Comparison of ENCODE assay signal across 8 cellular contexts in the genomic region with DNA sequence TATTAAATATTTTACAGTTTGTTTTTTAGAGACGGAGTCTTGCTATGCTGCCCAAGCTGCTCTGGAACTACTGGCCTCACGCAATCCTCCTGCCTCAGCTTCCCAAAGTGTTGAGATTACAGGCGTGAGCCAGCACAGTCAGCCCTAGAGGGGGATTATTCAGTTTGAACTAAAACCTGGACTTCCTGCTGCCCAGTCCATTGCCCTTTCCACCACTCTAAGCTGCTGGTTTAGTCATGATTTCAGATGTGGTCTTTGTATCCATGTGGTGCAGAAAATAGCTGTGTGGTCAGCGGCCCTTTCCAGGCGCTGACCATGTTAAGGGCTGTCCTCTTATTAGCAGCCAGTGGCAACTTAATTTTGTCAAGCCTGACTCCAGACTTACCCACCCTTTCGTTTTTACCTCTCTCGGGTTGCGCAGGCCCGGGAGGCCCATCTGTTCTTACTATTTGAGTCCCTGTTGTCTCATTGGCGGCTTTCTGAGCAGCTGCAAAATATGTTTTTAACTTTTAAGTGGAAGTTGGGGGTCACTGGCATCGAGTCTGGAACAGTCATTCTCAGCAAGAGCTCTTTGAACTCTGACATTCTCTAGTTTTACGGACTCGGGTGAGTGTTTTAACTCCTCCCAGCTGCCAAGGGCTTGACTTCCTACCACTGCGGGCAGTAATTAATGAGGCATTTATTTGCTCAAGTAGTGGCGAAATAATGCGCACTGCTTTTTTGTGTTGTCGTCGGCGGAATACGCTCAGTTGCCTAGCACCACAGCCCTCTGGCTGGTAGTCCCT. TPM values are rescaled to one million over a fixed set of nuclear protein-coding genes. Genes with fewer than 3 reads are reported as not detected.
DNase-seq lines count a peak whose midpoint lies in the region; ATAC-seq, FAIRE-seq and TF ChIP-seq lines count a peak whose summit lies in the region.

No MANE protein-coding gene starts in this region.

- peaks cover 10 to 27% (median 21%) of the 10 kb centered on the region in 11 experiments; a peak in 20 of 22 replicates for H4K20me1 ChIP-seq in BLaER1 treated with 17β-estradiol and CSF1 and Interleukin-3, amounts not matched to agents 10 nM and 100 nM

- H3K27me3 ChIP-seq in BLaER1 treated with 17β-estradiol and CSF1 and Interleukin-3, amounts not matched to agents 10 nM and 100 nM = peaks cover 9 to 73% (median 50%) of the 10 kb centered on the region in 11 experiments
- no peaks in the 10 kb centered on the region for H3K27me3 ChIP-seq in heart left ventricle

- TF ChIP-seq CTCF in heart left ventricle (IDR thresholded peaks at IDR 0.05) = no peak

- H3K36me3 ChIP-seq in BLaER1 treated with 17β-estradiol and CSF1 and Interleukin-3, amounts not matched to agents 10 nM and 100 nM = no peaks in the 10 kb centered on the region
- no peaks in the 10 kb centered on the region for H3K36me3 ChIP-seq in heart left ventricle

- H3K9me3 Mint-ChIP-seq in activated naive CD4-positive, alpha-beta T cell treated with anti-CD3 and anti-CD28 coated beads, Interleukin-2, amount 50 U/mL, for 72 hours = no peaks in the 10 kb centered on the region

- peaks cover 0 to 10% (median 0%) of the 10 kb centered on the region in 11 experiments; a peak in 7 of 22 replicates for H3K9me3 ChIP-seq in BLaER1 treated with 17β-estradiol and CSF1 and Interleukin-3, amounts not matched to agents 10 nM and 100 nM (replicated peaks in 1 of 11)
- H3K9me3 ChIP-seq in heart left ventricle = no peaks in the 10 kb centered on the region

- WGBS in heart left ventricle, 4 donors = 20 to 51% (median 35%) methylated on average over 20 of the region's 20 CpGs

- ATAC-seq in GM19328 (IDR thresholded peaks at IDR 0.05; ENCODE audit: unreplicated experiment) (peak; percentile 8), HG03432 (IDR thresholded peaks at IDR 0.05; ENCODE audit: unreplicated experiment) (peak; percentile 37), heart left ventricle (peak in 3 of 4 donors; percentile 7 to 58 (median 21))
- peak; percentile 36 to 44 for ATAC-seq in activated naive CD4-positive, alpha-beta T cell treated with anti-CD3 and anti-CD28 coated beads, Interleukin-2, amount 50 U/mL, for 72 hours

- TF ChIP-seq POLR2A in heart left ventricle (IDR thresholded peaks at IDR 0.05) = no peak

- H3K36me3 Mint-ChIP-seq in activated naive CD4-positive, alpha-beta T cell treated with anti-CD3 and anti-CD28 coated beads, Interleukin-2, amount 50 U/mL, for 72 hours = peaks cover 16% of the 10 kb centered on the region in 2 donors

- peak overlapping the region; percentile 53 to 75 (median 70) for H3K4me2 ChIP-seq in BLaER1 treated with 17β-estradiol and CSF1 and Interleukin-3, amounts not matched to agents 10 nM and 100 nM

- DNase-seq in OCI-M1 (lab: John Stamatoyannopoulos, UW) = peak; percentile 48
- peak; percentile 22 to 55 for DNase-seq in activated naive CD4-positive, alpha-beta T cell treated with anti-CD3 and anti-CD28 coated beads, Interleukin-2, amount 50 U/mL, for 72 hours (ENCODE audit: low spot score in 2 of 2)
- DNase-seq in heart left ventricle = peak in 1 of 5 donors; percentile 24
- DNase-seq in pulmonary artery endothelial cell (ENCODE audit: low read depth, low spot score) = peak; percentile 3
- DNase-seq in HTR-8/SVneo (ENCODE audit: insufficient read length, low spot score) = no peak

- intact Hi-C loops in heart left ventricle (cut with DNase I) = loop anchor here in 1 of 10 donors (10.0 kb wide), 1 partner anchor 491 kb away; no protein-coding TSS in a partner anchor

- peak overlapping the region; percentile 96 to 99 for H3K27ac Mint-ChIP-seq in activated naive CD4-positive, alpha-beta T cell treated with anti-CD3 and anti-CD28 coated beads, Interleukin-2, amount 50 U/mL, for 72 hours

- H3K4me3 ChIP-seq in BLaER1 treated with 17β-estradiol and CSF1 and Interleukin-3, amounts not matched to agents 10 nM and 100 nM = peak overlapping the region; percentile 66 to 86 (median 76)
- H3K4me3 ChIP-seq in heart left ventricle = peak overlapping the region; percentile 50 to 91 (median 77)

- peak overlapping the region; percentile 92 to 96 (median 94) for H3K27ac ChIP-seq in BLaER1 treated with 17β-estradiol and CSF1 and Interleukin-3, amounts not matched to agents 10 nM and 100 nM
- H3K27ac ChIP-seq in heart left ventricle = peak overlapping the region; percentile 82 to 96 (median 91)

- no peak for FAIRE-seq in HTR-8/SVneo (lab: Jason Lieb, UNC)

- H3K9ac ChIP-seq in BLaER1 treated with 17β-estradiol and CSF1 and Interleukin-3, amounts not matched to agents 10 nM and 100 nM = peak overlapping the region; percentile 88 to 97 (median 92)

- peaks cover 15 to 41% (median 23%) of the 10 kb centered on the region in 10 experiments; a peak in 19 of 20 replicates for H3K4me1 ChIP-seq in BLaER1 treated with 17β-estradiol and CSF1 and Interleukin-3, amounts not matched to agents 10 nM and 100 nM
- peaks cover 0 to 21% (median 8%) of the 10 kb centered on the region in 12 donors for H3K4me1 ChIP-seq in heart left ventricle

RNA-seq across cellular contexts. Expression of a gene that starts 0.8 kb away (rescaled TPM):
- 10 to 100 TPM; 29.1 to 36.5 TPM for total RNA-seq in activated naive CD4-positive, alpha-beta T cell treated with anti-CD3 and anti-CD28 coated beads, Interleukin-2, amount 50 U/mL, for 72 hours
- total RNA-seq in heart left ventricle (10 to 100 TPM; 13.9 to 25.8 (median 21.1) TPM), pulmonary artery endothelial cell (70.7 and 77.1 TPM in 2 replicates)
- polyA plus RNA-seq in heart left ventricle = 10 to 100 TPM in 1 of 2 donors, 1 to 10 TPM in 1; 5.7 to 12.4 TPM
